Comparison of ENCODE assay signal across 9 cellular contexts in the genomic region with DNA sequence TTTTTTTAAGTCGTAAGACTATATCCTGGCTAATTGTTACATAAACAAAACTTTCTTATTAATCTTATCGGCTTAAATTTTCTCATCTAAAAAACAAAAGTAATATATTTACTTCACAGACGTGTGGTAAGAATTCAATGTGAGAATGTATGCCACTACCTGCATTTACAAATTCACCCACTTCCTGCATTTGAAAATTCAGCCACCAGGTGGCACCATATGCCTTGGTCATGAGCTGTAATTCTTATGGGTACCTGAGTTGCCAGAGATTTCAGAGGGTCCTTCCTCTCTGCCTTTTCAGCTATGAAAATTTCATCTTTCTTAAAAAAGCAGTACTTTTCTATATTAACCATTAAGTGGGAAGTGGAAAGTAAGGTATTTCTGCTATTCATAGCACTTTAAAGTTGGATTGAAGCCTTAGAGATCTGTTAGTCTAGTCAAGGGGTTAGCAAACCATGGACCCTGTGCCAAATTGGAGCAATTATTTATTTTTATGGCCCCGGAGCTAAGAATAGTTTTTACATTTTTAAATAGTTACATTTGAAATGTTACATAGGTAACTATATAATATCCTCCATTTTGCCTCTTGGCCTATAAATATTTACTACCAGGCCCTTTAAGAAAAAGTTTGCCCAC.
DNase-seq lines count a peak whose midpoint lies in the region; ATAC-seq, FAIRE-seq and TF ChIP-seq lines count a peak whose summit lies in the region.
"Had no signal": no experiment of that assay in that cellular context is flagged by ENCODE, and none has a peak within 500 bp of the region (broad histone marks: within the 10 kb centered on the region; RNA-seq: fewer than 3 reads in every experiment).

No MANE protein-coding gene starts in this region.

- CTCF ChIA-PET in WTC11 (lab: Charles Lee): interaction anchor here (0.6 to 2.0 kb wide), 41 partner anchors 9 to 636 kb away, joined by 3 to 28 read pairs (median 4); no protein-coding TSS in a partner anchor

- peaks cover 1 to 4% of the 10 kb centered on the region in 2 donors for H3K36me3 ChIP-seq in kidney (ENCODE audit: control insufficient read depth in 1 of 2, insufficient read depth in 2 of 2, low read length in 2 of 2)

- ATAC-seq in WTC11 (0 out of 2 replicates have a peak, but pooled peaks have one; percentile 28), GM19351 (IDR thresholded peaks at IDR 0.05; ENCODE audit: unreplicated experiment) (no peak)

- H3K27ac Mint-ChIP-seq in WTC11: no peak overlapping the region
- H3K27ac Mint-ChIP-seq: stimulated activated naive CD8-positive, alpha-beta T cell treated with anti-CD3 and anti-CD28 coated beads, Interleukin-15, Interleukin-2, amounts not matched to agents 100 ng/mL and 50 ng/mL, for 24 hours had no signal

- H3K36me3 Mint-ChIP-seq in WTC11: peaks cover under 1% of the 10 kb centered on the region

- intact Hi-C loops in kidney (cut with DNase I): no loop called here

- H3K9me3 Mint-ChIP-seq in WTC11: no peaks in the 10 kb centered on the region
- H3K9me3 Mint-ChIP-seq: stimulated activated naive CD8-positive, alpha-beta T cell treated with anti-CD3 and anti-CD28 coated beads, Interleukin-15, Interleukin-2, amounts not matched to agents 100 ng/mL and 50 ng/mL, for 24 hours had no signal

- H3K4me1 Mint-ChIP-seq in WTC11: no peaks in the 10 kb centered on the region

- H3K4me3 Mint-ChIP-seq in WTC11: no peak overlapping the region
- H3K4me3 Mint-ChIP-seq: stimulated activated naive CD8-positive, alpha-beta T cell treated with anti-CD3 and anti-CD28 coated beads, Interleukin-15, Interleukin-2, amounts not matched to agents 100 ng/mL and 50 ng/mL, for 24 hours had no signal

- H3K4me3 ChIP-seq in cardiac fibroblast (replicated peaks in 1 of 2; ENCODE audit: low read depth in 2 of 2, low read length in 2 of 2): no peak overlapping the region
- no peak overlapping the region for H3K4me3 ChIP-seq in kidney (ENCODE audit: low read length in 2 of 2)

- H3K27ac ChIP-seq in kidney (ENCODE audit: low read depth in 2 of 2, low read length in 2 of 2): no peak overlapping the region

- FAIRE-seq in kidney (lab: Jason Lieb, UNC): peak; percentile 92

- DNase-seq in NCI-H510A treated with DMSO at 0.1 percent for 48 hours (lab: John Stamatoyannopoulos, UW) (peak; percentile 30), NCI-H510A (lab: John Stamatoyannopoulos, UW) (no peak), NCI-H1694 treated with DMSO at 0.1 percent for 48 hours (lab: John Stamatoyannopoulos, UW) (peak; percentile 33), WTC11 (ENCODE audit: low spot score) (peak; percentile 78), cardiac fibroblast (ENCODE audit: low read depth in 2 of 2) (peak; percentile 76 to 79), kidney (no peak)
- DNase-seq in stimulated activated CD4-positive, alpha-beta T cell treated with anti-CD3 and anti-CD28 coated beads, Interleukin-2, amount 100 ng/mL, for 24 hours: peak; percentile 79 to 83

- POLR2A ChIA-PET in WTC11 (lab: Charles Lee): interaction anchor here (0.7 kb wide), 1 partner anchor 15 kb away, joined by 3 read pairs; no protein-coding TSS in a partner anchor

- peaks cover 0 to 2% of the 10 kb centered on the region in 2 donors for H3K4me1 ChIP-seq in kidney (ENCODE audit: control insufficient read depth in 1 of 2, insufficient read depth in 1 of 2, low read depth in 1 of 2, low read length in 2 of 2)

- no peaks in the 10 kb centered on the region for H3K9me3 ChIP-seq in kidney (ENCODE audit: control insufficient read depth in 1 of 2, low read length in 2 of 2)

- no peaks in the 10 kb centered on the region for H3K27me3 Mint-ChIP-seq in WTC11 (ENCODE audit: low read depth)

- no peak overlapping the region for H3K9ac ChIP-seq in kidney (ENCODE audit: low read length in 2 of 2)

- TF ChIP-seq CTCF in WTC11 (IDR thresholded peaks at IDR 0.05) (peak; percentile 69), cardiac fibroblast (IDR thresholded peaks at IDR 0.05; ENCODE audit: low read depth, low read length) (peak; percentile 75), kidney (IDR thresholded peaks at IDR 0.05; ENCODE audit: borderline replicate concordance, extremely low read depth, insufficient read depth) (peak; percentile 85)

TF ChIP-seq in WTC11, 78 proteins besides CTCF, POLR2A, EP300 and RAD21:
- TF ChIP-seq, protein P1, sequence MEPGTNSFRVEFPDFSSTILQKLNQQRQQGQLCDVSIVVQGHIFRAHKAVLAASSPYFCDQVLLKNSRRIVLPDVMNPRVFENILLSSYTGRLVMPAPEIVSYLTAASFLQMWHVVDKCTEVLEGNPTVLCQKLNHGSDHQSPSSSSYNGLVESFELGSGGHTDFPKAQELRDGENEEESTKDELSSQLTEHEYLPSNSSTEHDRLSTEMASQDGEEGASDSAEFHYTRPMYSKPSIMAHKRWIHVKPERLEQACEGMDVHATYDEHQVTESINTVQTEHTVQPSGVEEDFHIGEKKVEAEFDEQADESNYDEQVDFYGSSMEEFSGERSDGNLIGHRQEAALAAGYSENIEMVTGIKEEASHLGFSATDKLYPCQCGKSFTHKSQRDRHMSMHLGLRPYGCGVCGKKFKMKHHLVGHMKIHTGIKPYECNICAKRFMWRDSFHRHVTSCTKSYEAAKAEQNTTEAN (CRISPR knock-in tag; IDR thresholded peaks at IDR 0.05): no peak
- TF ChIP-seq, protein P2, sequence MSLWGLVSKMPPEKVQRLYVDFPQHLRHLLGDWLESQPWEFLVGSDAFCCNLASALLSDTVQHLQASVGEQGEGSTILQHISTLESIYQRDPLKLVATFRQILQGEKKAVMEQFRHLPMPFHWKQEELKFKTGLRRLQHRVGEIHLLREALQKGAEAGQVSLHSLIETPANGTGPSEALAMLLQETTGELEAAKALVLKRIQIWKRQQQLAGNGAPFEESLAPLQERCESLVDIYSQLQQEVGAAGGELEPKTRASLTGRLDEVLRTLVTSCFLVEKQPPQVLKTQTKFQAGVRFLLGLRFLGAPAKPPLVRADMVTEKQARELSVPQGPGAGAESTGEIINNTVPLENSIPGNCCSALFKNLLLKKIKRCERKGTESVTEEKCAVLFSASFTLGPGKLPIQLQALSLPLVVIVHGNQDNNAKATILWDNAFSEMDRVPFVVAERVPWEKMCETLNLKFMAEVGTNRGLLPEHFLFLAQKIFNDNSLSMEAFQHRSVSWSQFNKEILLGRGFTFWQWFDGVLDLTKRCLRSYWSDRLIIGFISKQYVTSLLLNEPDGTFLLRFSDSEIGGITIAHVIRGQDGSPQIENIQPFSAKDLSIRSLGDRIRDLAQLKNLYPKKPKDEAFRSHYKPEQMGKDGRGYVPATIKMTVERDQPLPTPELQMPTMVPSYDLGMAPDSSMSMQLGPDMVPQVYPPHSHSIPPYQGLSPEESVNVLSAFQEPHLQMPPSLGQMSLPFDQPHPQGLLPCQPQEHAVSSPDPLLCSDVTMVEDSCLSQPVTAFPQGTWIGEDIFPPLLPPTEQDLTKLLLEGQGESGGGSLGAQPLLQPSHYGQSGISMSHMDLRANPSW (CRISPR knock-in tag; conservative IDR thresholded peaks at IDR 0.05; ENCODE audit: low read depth): no peak
- TF ChIP-seq, protein P3, sequence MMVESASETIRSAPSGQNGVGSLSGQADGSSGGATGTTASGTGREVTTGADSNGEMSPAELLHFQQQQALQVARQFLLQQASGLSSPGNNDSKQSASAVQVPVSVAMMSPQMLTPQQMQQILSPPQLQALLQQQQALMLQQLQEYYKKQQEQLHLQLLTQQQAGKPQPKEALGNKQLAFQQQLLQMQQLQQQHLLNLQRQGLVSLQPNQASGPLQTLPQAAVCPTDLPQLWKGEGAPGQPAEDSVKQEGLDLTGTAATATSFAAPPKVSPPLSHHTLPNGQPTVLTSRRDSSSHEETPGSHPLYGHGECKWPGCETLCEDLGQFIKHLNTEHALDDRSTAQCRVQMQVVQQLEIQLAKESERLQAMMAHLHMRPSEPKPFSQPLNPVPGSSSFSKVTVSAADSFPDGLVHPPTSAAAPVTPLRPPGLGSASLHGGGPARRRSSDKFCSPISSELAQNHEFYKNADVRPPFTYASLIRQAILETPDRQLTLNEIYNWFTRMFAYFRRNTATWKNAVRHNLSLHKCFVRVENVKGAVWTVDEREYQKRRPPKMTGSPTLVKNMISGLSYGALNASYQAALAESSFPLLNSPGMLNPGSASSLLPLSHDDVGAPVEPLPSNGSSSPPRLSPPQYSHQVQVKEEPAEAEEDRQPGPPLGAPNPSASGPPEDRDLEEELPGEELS (CRISPR knock-in tag; IDR thresholded peaks at IDR 0.05): no peak
- TF ChIP-seq, protein P4, sequence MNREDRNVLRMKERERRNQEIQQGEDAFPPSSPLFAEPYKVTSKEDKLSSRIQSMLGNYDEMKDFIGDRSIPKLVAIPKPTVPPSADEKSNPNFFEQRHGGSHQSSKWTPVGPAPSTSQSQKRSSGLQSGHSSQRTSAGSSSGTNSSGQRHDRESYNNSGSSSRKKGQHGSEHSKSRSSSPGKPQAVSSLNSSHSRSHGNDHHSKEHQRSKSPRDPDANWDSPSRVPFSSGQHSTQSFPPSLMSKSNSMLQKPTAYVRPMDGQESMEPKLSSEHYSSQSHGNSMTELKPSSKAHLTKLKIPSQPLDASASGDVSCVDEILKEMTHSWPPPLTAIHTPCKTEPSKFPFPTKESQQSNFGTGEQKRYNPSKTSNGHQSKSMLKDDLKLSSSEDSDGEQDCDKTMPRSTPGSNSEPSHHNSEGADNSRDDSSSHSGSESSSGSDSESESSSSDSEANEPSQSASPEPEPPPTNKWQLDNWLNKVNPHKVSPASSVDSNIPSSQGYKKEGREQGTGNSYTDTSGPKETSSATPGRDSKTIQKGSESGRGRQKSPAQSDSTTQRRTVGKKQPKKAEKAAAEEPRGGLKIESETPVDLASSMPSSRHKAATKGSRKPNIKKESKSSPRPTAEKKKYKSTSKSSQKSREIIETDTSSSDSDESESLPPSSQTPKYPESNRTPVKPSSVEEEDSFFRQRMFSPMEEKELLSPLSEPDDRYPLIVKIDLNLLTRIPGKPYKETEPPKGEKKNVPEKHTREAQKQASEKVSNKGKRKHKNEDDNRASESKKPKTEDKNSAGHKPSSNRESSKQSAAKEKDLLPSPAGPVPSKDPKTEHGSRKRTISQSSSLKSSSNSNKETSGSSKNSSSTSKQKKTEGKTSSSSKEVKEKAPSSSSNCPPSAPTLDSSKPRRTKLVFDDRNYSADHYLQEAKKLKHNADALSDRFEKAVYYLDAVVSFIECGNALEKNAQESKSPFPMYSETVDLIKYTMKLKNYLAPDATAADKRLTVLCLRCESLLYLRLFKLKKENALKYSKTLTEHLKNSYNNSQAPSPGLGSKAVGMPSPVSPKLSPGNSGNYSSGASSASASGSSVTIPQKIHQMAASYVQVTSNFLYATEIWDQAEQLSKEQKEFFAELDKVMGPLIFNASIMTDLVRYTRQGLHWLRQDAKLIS (CRISPR knock-in tag; IDR thresholded peaks at IDR 0.05; ENCODE audit: borderline replicate concordance): no peak
- TF ChIP-seq NFATC4 (CRISPR knock-in tag; IDR thresholded peaks at IDR 0.05) (no peak), ZNF138 (CRISPR knock-in tag; conservative IDR thresholded peaks at IDR 0.05) (no peak), ZNF121 (CRISPR knock-in tag; IDR thresholded peaks at IDR 0.05) (no peak), TEAD1 (CRISPR knock-in tag; IDR thresholded peaks at IDR 0.05) (no peak), HMGA2 (CRISPR knock-in tag; IDR thresholded peaks at IDR 0.05) (no peak)

Comparison
In these comparisons a context has a peak if more than half of its experiments do, and no peak if none do; other contexts are left out.
1. DNase-seq: peak in NCI-H510A treated with DMSO at 0.1 percent for 48 hours (single experiment), NCI-H1694 treated with DMSO at 0.1 percent for 48 hours (single experiment), WTC11 (single experiment), cardiac fibroblast (2 of 2) and stimulated activated CD4-positive, alpha-beta T cell treated with anti-CD3 and anti-CD28 coated beads, Interleukin-2, amount 100 ng/mL, for 24 hours (2 of 2); none in NCI-H510A (single experiment) and kidney (single experiment).
2. Peak in every context shown above with its lines, with median percentiles within 50 percentile points of each other: CTCF ChIP-seq.